ENCODE assay signal across 1 cellular context in the genomic region with DNA sequence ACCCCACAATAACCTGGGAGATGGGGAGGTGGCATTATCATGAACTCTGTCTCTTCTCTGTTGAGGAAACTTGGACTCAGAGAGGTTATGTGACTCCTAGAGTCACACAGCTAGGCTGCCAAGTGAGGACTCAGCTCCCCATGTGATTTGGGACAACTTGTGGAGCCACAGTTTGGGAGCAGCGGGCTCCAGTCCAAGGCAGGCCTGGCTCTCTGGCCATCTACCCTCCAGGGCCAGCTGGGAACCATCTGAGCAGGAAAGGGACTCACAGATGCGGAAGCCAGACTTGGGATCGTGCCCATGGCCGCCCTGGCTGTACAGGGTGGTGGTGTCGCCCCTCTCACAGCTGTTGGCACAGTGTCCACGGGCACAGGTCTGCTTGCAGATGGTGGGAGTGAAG.
TF ChIP-seq lines count a peak whose summit lies in the region.

No MANE protein-coding gene starts in this region.

TF ChIP-seq in H1, 55 proteins besides CTCF, POLR2A, EP300 and RAD21:
- no peak for TF ChIP-seq POLR2AphosphoS5 (IDR thresholded peaks at IDR 0.05; ENCODE audit: low read depth, low read length)
- no peak for TF ChIP-seq SAP30 (IDR thresholded peaks at IDR 0.05; ENCODE audit: insufficient read depth, insufficient replicate concordance, low read length)
- TF ChIP-seq HDAC2 (IDR thresholded peaks at IDR 0.05; ENCODE audit: borderline replicate concordance in 1 of 2, low read depth in 2 of 2, low read length in 2 of 2) = no peak
- no peak for TF ChIP-seq TAF1 (IDR thresholded peaks at IDR 0.05; ENCODE audit: low read depth, low read length)
- TF ChIP-seq, protein P1, sequence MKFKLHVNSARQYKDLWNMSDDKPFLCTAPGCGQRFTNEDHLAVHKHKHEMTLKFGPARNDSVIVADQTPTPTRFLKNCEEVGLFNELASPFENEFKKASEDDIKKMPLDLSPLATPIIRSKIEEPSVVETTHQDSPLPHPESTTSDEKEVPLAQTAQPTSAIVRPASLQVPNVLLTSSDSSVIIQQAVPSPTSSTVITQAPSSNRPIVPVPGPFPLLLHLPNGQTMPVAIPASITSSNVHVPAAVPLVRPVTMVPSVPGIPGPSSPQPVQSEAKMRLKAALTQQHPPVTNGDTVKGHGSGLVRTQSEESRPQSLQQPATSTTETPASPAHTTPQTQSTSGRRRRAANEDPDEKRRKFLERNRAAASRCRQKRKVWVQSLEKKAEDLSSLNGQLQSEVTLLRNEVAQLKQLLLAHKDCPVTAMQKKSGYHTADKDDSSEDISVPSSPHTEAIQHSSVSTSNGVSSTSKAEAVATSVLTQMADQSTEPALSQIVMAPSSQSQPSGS (IDR thresholded peaks at IDR 0.05; ENCODE audit: low read length) = no peak
- TF ChIP-seq CHD1 (IDR thresholded peaks at IDR 0.05; ENCODE audit: low read depth, low read length) = no peak
- TF ChIP-seq KDM4A (IDR thresholded peaks at IDR 0.05; ENCODE audit: low read depth, low read length, severe bottlenecking) = no peak
- TF ChIP-seq SIRT6 (IDR thresholded peaks at IDR 0.05; ENCODE audit: low read length) = no peak
- TF ChIP-seq, protein P2, sequence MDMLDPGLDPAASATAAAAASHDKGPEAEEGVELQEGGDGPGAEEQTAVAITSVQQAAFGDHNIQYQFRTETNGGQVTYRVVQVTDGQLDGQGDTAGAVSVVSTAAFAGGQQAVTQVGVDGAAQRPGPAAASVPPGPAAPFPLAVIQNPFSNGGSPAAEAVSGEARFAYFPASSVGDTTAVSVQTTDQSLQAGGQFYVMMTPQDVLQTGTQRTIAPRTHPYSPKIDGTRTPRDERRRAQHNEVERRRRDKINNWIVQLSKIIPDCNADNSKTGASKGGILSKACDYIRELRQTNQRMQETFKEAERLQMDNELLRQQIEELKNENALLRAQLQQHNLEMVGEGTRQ (IDR thresholded peaks at IDR 0.05; ENCODE audit: low read length) = no peak
- no peak for TF ChIP-seq ASH2L (IDR thresholded peaks at IDR 0.05; ENCODE audit: low read length)
- TF ChIP-seq GTF2F1 (IDR thresholded peaks at IDR 0.05; ENCODE audit: borderline replicate concordance, low read depth, low read length) = no peak
- TF ChIP-seq PHF8 (conservative IDR thresholded peaks at IDR 0.05; ENCODE audit: low read depth, low read length) = no peak
- TF ChIP-seq HDAC6 (IDR thresholded peaks at IDR 0.05; ENCODE audit: low read depth, low read length) = no peak
- TF ChIP-seq CBX8 (IDR thresholded peaks at IDR 0.05; ENCODE audit: borderline replicate concordance, low read depth, low read length) = no peak
- no peak for TF ChIP-seq TCF12 (IDR thresholded peaks at IDR 0.05; ENCODE audit: low read depth, low read length)
- no peak for TF ChIP-seq KDM5A (IDR thresholded peaks at IDR 0.05; ENCODE audit: low read length)
- TF ChIP-seq SP4 (IDR thresholded peaks at IDR 0.05; ENCODE audit: low read length) = no peak
